Comparison of ENCODE assay signal across 28 cellular contexts in genomic region chr4:74327751-74328150, GRCh38. TPM values are rescaled to one million over a fixed set of nuclear protein-coding genes. Genes with fewer than 3 reads are reported as not detected.
DNase-seq lines count a peak whose midpoint lies in the region; ATAC-seq and TF ChIP-seq lines count a peak whose summit lies in the region.
"Had no signal": no experiment of that assay in that cellular context is flagged by ENCODE, and none has a peak within 500 bp of the region (broad histone marks: within the 10 kb centered on the region; RNA-seq: fewer than 3 reads in every experiment).

No MANE protein-coding gene starts in this region.

- no peaks in the 10 kb centered on the region for H3K4me1 Mint-ChIP-seq in T-cell
- H3K4me1 Mint-ChIP-seq: IgD-negative memory B cell, memory B cell had no signal

- no peaks in the 10 kb centered on the region for H3K9me3 ChIP-seq in skeletal muscle satellite cell (replicated peaks; ENCODE audit: low read length)
- no peaks in the 10 kb centered on the region for H3K9me3 ChIP-seq in thyroid gland
- H3K9me3 ChIP-seq: MG63, sigmoid colon, SJSA1, thoracic aorta, uterus had no signal

- H3K27me3 ChIP-seq in skeletal muscle satellite cell (ENCODE audit: control insufficient read depth, insufficient read depth, low read length), result no peaks in the 10 kb centered on the region
- no peaks in the 10 kb centered on the region for H3K27me3 ChIP-seq in thyroid gland
- H3K27me3 ChIP-seq: brain microvascular endothelial cell, MG63, sigmoid colon had no signal

- no peak for TF ChIP-seq POLR2A in thyroid gland (IDR thresholded peaks at IDR 0.05)

- H3K27me3 Mint-ChIP-seq in T-cell, result peaks cover 3 to 15% of the 10 kb centered on the region in 2 donors
- H3K27me3 Mint-ChIP-seq: progenitor cell of endocrine pancreas had no signal

- H3K4me3 ChIP-seq in astrocyte of the spinal cord (ENCODE audit: low read depth, low read length) (no peak overlapping the region), fibroblast of mammary gland (ENCODE audit: control insufficient read depth, low read depth, low read length) (no peak overlapping the region), skeletal muscle satellite cell (ENCODE audit: low read length) (no peak overlapping the region), thyroid gland (replicated peaks in 1 of 3) (no peak overlapping the region)
- H3K4me3 ChIP-seq: MG63, sigmoid colon, SJSA1, thoracic aorta, uterus had no signal

- H3K4me1 ChIP-seq in skeletal muscle satellite cell (ENCODE audit: control insufficient read depth, insufficient read depth, low read length) (peaks cover 13% of the 10 kb centered on the region), thyroid gland (no peaks in the 10 kb centered on the region)
- H3K4me1 ChIP-seq: sigmoid colon, SJSA1, uterus had no signal

- POLR2A ChIA-PET in T-cell (lab: Charles Lee), result no interaction called here

- CTCF ChIA-PET in T-cell (lab: Charles Lee), result interaction anchor here in 1 of 2 donors (0.7 kb wide), 1 partner anchor 8 kb away, joined by 3 read pairs; no protein-coding TSS in a partner anchor

- TF ChIP-seq CTCF in astrocyte of the spinal cord (IDR thresholded peaks at IDR 0.05; ENCODE audit: low read depth, low read length) (no peak), fibroblast of mammary gland (conservative IDR thresholded peaks at IDR 0.05; ENCODE audit: control insufficient read depth, insufficient read depth, low read depth, low read length) (no peak), thyroid gland (IDR thresholded peaks at IDR 0.05) (no peak)

- H3K4me2 ChIP-seq in skeletal muscle satellite cell (ENCODE audit: low read length), result peak overlapping the region; percentile 48

- H3K36me3 Mint-ChIP-seq in T-cell, result no peaks in the 10 kb centered on the region
- H3K36me3 Mint-ChIP-seq: CD14-positive monocyte, IgD-negative memory B cell, memory B cell had no signal

- H3K36me3 ChIP-seq in skeletal muscle satellite cell (ENCODE audit: insufficient read depth, low read length), result no peaks in the 10 kb centered on the region
- H3K36me3 ChIP-seq in thyroid gland, result no peaks in the 10 kb centered on the region
- H3K36me3 ChIP-seq: brain microvascular endothelial cell, MG63, sigmoid colon, SJSA1, thoracic aorta, uterus had no signal

- peak overlapping the region; percentile 34 for H3K9ac ChIP-seq in skeletal muscle satellite cell (ENCODE audit: low read depth, low read length)

- no peaks in the 10 kb centered on the region for H3K9me3 Mint-ChIP-seq in T-cell
- H3K9me3 Mint-ChIP-seq: endodermal cell; stimulated activated naive CD8-positive, alpha-beta T cell treated with anti-CD3 and anti-CD28 coated beads, Interleukin-15, Interleukin-2, amounts not matched to agents 100 ng/mL and 50 ng/mL, for 24 hours had no signal

- H3K27ac Mint-ChIP-seq in T-cell, result no peak overlapping the region
- H3K27ac Mint-ChIP-seq: endodermal cell; IgD-negative memory B cell; memory B cell; progenitor cell of endocrine pancreas; stimulated activated naive CD8-positive, alpha-beta T cell treated with anti-CD3 and anti-CD28 coated beads, Interleukin-15, Interleukin-2, amounts not matched to agents 100 ng/mL and 50 ng/mL, for 24 hours had no signal

- H3K4me3 Mint-ChIP-seq in T-cell, result no peak overlapping the region
- H3K4me3 Mint-ChIP-seq: CD14-positive monocyte; endodermal cell; IgD-negative memory B cell; memory B cell; stimulated activated naive CD8-positive, alpha-beta T cell treated with anti-CD3 and anti-CD28 coated beads, Interleukin-15, Interleukin-2, amounts not matched to agents 100 ng/mL and 50 ng/mL, for 24 hours had no signal

- no peak for ATAC-seq in T-cell (replicated peaks in 1 of 4)

- H3K27ac ChIP-seq in thyroid gland, result no peak overlapping the region
- H3K27ac ChIP-seq: brain microvascular endothelial cell, sigmoid colon, SJSA1, thoracic aorta, uterus had no signal

- intact Hi-C loops in thyroid gland (cut with DNase I), result no loop called here

- in situ Hi-C loops in astrocyte of the spinal cord (cut with HindIII; ENCODE audit: low sequenced_read_pairs), result no loop called here

- DNase-seq in HT1080 (ENCODE audit: low read depth) (peak; percentile 36), astrocyte of the spinal cord (ENCODE audit: low read depth, low spot score) (peak; percentile 16), fibroblast of mammary gland (ENCODE audit: low read depth) (peak; percentile 33), inferior parietal cortex (ENCODE audit: extremely low spot score) (no peak), thyroid gland (no peak), T-cell (no peak)
- DNase-seq: activated CD4-positive, alpha-beta T cell treated with anti-CD3 and anti-CD28 coated beads, Interleukin-2, amount 50 U/mL, for 4 hours; activated CD4-positive, CD25-positive, alpha-beta regulatory T cell; activated naive CD4-positive, alpha-beta T cell treated with Interleukin-2 at 50 U/mL for 16 hours; brain microvascular endothelial cell; endodermal cell; glutamatergic neuron; MG63; NCI-H1105 treated with DMSO at 0.1 percent for 48 hours; NCI-H1930; NCI-H524; sigmoid colon; T-helper 1 cell; uterus had no signal

- 75 to 76% methylated on average over 3 of the region's 3 CpGs for WGBS in thyroid gland, 2 donors

RNA-seq across cellular contexts. Expression of gene EPGN, which starts 19.5 kb away (rescaled TPM):
- not detected in 2 replicates for total RNA-seq in HT1080 (2014; rRNA removed; shearing (Covaris generic))
- polyA plus RNA-seq in HT1080 (2015; cell fraction: cytosol; rRNA removed), result not detected in 2 replicates
- polyA plus RNA-seq in HT1080 (2015; cell fraction: nucleus; rRNA removed), result not detected in 2 replicates
- 0.44 and 5.6 TPM in 2 replicates for total RNA-seq in skeletal muscle satellite cell (2012; rRNA removed)
- total RNA-seq in thyroid gland (not detected), T-cell (1 to 10 TPM in 1 of 5 donors, under 1 TPM in 1, not detected in 3; 0.77 to 4.0 TPM)
- total RNA-seq: endodermal cell, myocyte, progenitor cell of endocrine pancreas, sigmoid colon had no signal
- polyA plus RNA-seq: CD14-positive monocyte, IgD-negative memory B cell had no signal

RNA-seq across cellular contexts. Expression of gene EREG, which starts 37.2 kb away (rescaled TPM):
- not detected in 2 replicates for total RNA-seq in HT1080 (2014; rRNA removed; shearing (Covaris generic))
- polyA plus RNA-seq in HT1080 (2015; cell fraction: cytosol; rRNA removed), result not detected in 2 replicates
- not detected in 2 replicates for polyA plus RNA-seq in HT1080 (2015; cell fraction: nucleus; rRNA removed)
- total RNA-seq in skeletal muscle satellite cell (2012; rRNA removed), result 7.6 and 16.2 TPM in 2 replicates
- total RNA-seq in thyroid gland (under 1 TPM in 3 of 4 donors, not detected in 1; under 0.01 to 0.13 (median under 0.01) TPM), T-cell (1 to 10 TPM in 1 of 5 donors, under 1 TPM in 4; 0.16 to 1.5 (median 0.44) TPM)
- total RNA-seq: myocyte, progenitor cell of endocrine pancreas, SJSA1 had no signal
- polyA plus RNA-seq: IgD-negative memory B cell had no signal

Comparison
In these comparisons a context has a peak if more than half of its experiments do, and no peak if none do; other contexts are left out.
1. DNase-seq: peak in HT1080 (single experiment), astrocyte of the spinal cord (single experiment) and fibroblast of mammary gland (single experiment); none in inferior parietal cortex (single experiment), thyroid gland (0 of 2) and T-cell (0 of 34).